ENCODE assay signal across 22 cellular contexts in genomic region chr5:173495225-173495904, GRCh38.
DNase-seq lines count a peak whose midpoint lies in the region; ATAC-seq, FAIRE-seq and TF ChIP-seq lines count a peak whose summit lies in the region.
"Had no signal": no experiment of that assay in that cellular context is flagged by ENCODE, and none has a peak within 500 bp of the region (broad histone marks: within the 10 kb centered on the region; RNA-seq: fewer than 3 reads in every experiment).

No MANE protein-coding gene starts in this region.

- FAIRE-seq in A549 (lab: Jason Lieb, UNC) (no peak), GM12892 (lab: Jason Lieb, UNC) (no peak)
- FAIRE-seq: urothelium cell line had no signal

- H3K9me3 ChIP-seq in A549 = no peaks in the 10 kb centered on the region
- no peaks in the 10 kb centered on the region for H3K9me3 ChIP-seq in adipocyte (ENCODE audit: control insufficient read depth, low read length)

- H3K9ac ChIP-seq in adipocyte (ENCODE audit: low read length) = peak overlapping the region; percentile 76
- H3K9ac ChIP-seq: neural progenitor cell had no signal

- TF ChIP-seq CTCF in A549 (IDR thresholded peaks at IDR 0.05) (no peak), foreskin fibroblast (IDR thresholded peaks at IDR 0.05; ENCODE audit: low read depth, low read length) (no peak), osteocyte (IDR thresholded peaks at IDR 0.05) (peak; percentile 44), GM13976 (IDR thresholded peaks at IDR 0.05; ENCODE audit: borderline replicate concordance, control extremely low read depth, extremely low read depth, insufficient read depth, missing control alignments) (no peak)

- in situ Hi-C loops in GM13976 (cut with MboI; ENCODE audit: low sequenced_read_pairs, unreplicated experiment) = no loop called here

- POLR2A ChIA-PET in A549 (lab: Yijun Ruan, JAX) = no interaction called here

- peaks cover 56% of the 10 kb centered on the region for H3K4me1 Mint-ChIP-seq in osteocyte (ENCODE audit: unreplicated experiment)
- no peaks in the 10 kb centered on the region for H3K4me1 Mint-ChIP-seq in effector memory CD8-positive, alpha-beta T cell (ENCODE audit: low read depth in 2 of 2)
- H3K4me1 Mint-ChIP-seq: memory B cell had no signal

- no peak overlapping the region for H3K4me3 Mint-ChIP-seq in osteocyte (ENCODE audit: unreplicated experiment)
- no peak overlapping the region for H3K4me3 Mint-ChIP-seq in effector memory CD8-positive, alpha-beta T cell
- H3K4me3 Mint-ChIP-seq: activated CD8-positive, alpha-beta T cell treated with anti-CD3 and anti-CD28 coated beads for 36 hours; memory B cell; neural progenitor cell had no signal

- 77% methylated on average over 3 of the region's 3 CpGs for WGBS in A549 (ENCODE audit: missing lambda C conversion rate)

- no peak for TF ChIP-seq EP300 in A549 (IDR thresholded peaks at IDR 0.05)

- no peaks in the 10 kb centered on the region for H3K27me3 Mint-ChIP-seq in osteocyte (ENCODE audit: unreplicated experiment)
- H3K27me3 Mint-ChIP-seq in effector memory CD8-positive, alpha-beta T cell = peaks cover 21 to 32% of the 10 kb centered on the region in 2 donors

- no peaks in the 10 kb centered on the region for H3K36me3 Mint-ChIP-seq in osteocyte (ENCODE audit: unreplicated experiment)
- H3K36me3 Mint-ChIP-seq in effector memory CD8-positive, alpha-beta T cell (ENCODE audit: insufficient read depth) = no peaks in the 10 kb centered on the region
- H3K36me3 Mint-ChIP-seq: memory B cell had no signal

- peak overlapping the region; percentile 78 for H3K27ac Mint-ChIP-seq in osteocyte (ENCODE audit: unreplicated experiment)
- H3K27ac Mint-ChIP-seq in effector memory CD8-positive, alpha-beta T cell = no peak overlapping the region
- H3K27ac Mint-ChIP-seq: activated CD8-positive, alpha-beta T cell treated with anti-CD3 and anti-CD28 coated beads for 36 hours; activated T-helper 2 cell treated with anti-CD3 and anti-CD28 coated beads, Interferon-gamma antibody, Interleukin-2, Interleukin-4, amounts not matched to agents 10 μg/mL and 5 μg/mL and 100 μg/mL, durations not matched to agents 14 hours and 24 hours and 36 hours; memory B cell; neural progenitor cell had no signal

- no peaks in the 10 kb centered on the region for H3K9me3 Mint-ChIP-seq in osteocyte (ENCODE audit: unreplicated experiment)
- peaks cover 0 to 2% of the 10 kb centered on the region in 2 donors for H3K9me3 Mint-ChIP-seq in effector memory CD8-positive, alpha-beta T cell
- H3K9me3 Mint-ChIP-seq: activated CD8-positive, alpha-beta T cell treated with anti-CD3 and anti-CD28 coated beads for 36 hours; activated T-helper 2 cell treated with anti-CD3 and anti-CD28 coated beads, Interferon-gamma antibody, Interleukin-2, Interleukin-4, amounts not matched to agents 10 μg/mL and 5 μg/mL and 100 μg/mL, durations not matched to agents 14 hours and 24 hours and 36 hours had no signal

- no peak for TF ChIP-seq RAD21 in A549 (conservative IDR thresholded peaks at IDR 0.05 in 1 of 2, IDR thresholded peaks at IDR 0.05 in 1 of 2)

- TF ChIP-seq POLR2A in A549 (IDR thresholded peaks at IDR 0.05; ENCODE audit: low read length) (no peak), GM12892 (IDR thresholded peaks at IDR 0.05; ENCODE audit: low read depth, low read length) (no peak)

- no peaks in the 10 kb centered on the region for H3K36me3 ChIP-seq in adipocyte (ENCODE audit: control insufficient read depth, insufficient read depth, low read length, severe bottlenecking)
- H3K36me3 ChIP-seq: neural progenitor cell had no signal

- DNase-seq in A549 (ENCODE audit: low read depth in 1 of 2, low spot score in 1 of 2) = no peak
- DNase-seq in adipocyte (ENCODE audit: low read depth) = peak; percentile 71
- peak; percentile 59 to 88 for DNase-seq in foreskin fibroblast
- DNase-seq in osteocyte (ENCODE audit: extremely low spot score, unreplicated experiment) = no peak
- DNase-seq in NOMO-1 (lab: John Stamatoyannopoulos, UW; ENCODE audit: unreplicated experiment in 2 of 2) = no peak
- no peak for DNase-seq in GM13976 (ENCODE audit: low spot score)
- DNase-seq in GM12892 (ENCODE audit: insufficient read length) = no peak
- no peak for DNase-seq in effector memory CD8-positive, alpha-beta T cell
- DNase-seq: activated CD8-positive, alpha-beta T cell treated with anti-CD3 and anti-CD28 coated beads for 36 hours; EL; GOT3; MV-4-11; NCI-H2081 treated with DMSO at 0.1 percent for 48 hours; stimulated activated CD4-positive, alpha-beta T cell treated with anti-CD3 and anti-CD28 coated beads, Interleukin-12 subunit alpha, Interleukin-12 subunit beta, amount 100 ng/mL, for 4 hours; stimulated activated naive CD4-positive, alpha-beta T cell had no signal

- no peak overlapping the region for H3K27ac ChIP-seq in A549
- H3K27ac ChIP-seq: neural progenitor cell, VCaP had no signal

- no peak overlapping the region for H3K4me2 ChIP-seq in A549
- H3K4me2 ChIP-seq: neural progenitor cell had no signal

- CTCF ChIA-PET in A549 (lab: Yijun Ruan, JAX) = no interaction called here

- no peaks in the 10 kb centered on the region for H3K4me1 ChIP-seq in A549
- H3K4me1 ChIP-seq in adipocyte (ENCODE audit: control insufficient read depth, insufficient read depth, low read length) = peaks cover 55% of the 10 kb centered on the region

- ATAC-seq in A549 = no peak
- no peak for ATAC-seq in effector memory CD8-positive, alpha-beta T cell (replicated peaks)
- ATAC-seq: activated CD8-positive, alpha-beta T cell treated with anti-CD3 and anti-CD28 coated beads for 36 hours; esophagus mucosa; Panc1 had no signal

- no peaks in the 10 kb centered on the region for H3K27me3 ChIP-seq in adipocyte (replicated peaks; ENCODE audit: control insufficient read depth, insufficient read depth, low read length)
- H3K27me3 ChIP-seq: neural progenitor cell had no signal

- H3K4me3 ChIP-seq in A549 (no peak overlapping the region), adipocyte (ENCODE audit: low read length) (no peak overlapping the region), foreskin fibroblast (ENCODE audit: low read depth in 1 of 2, low read length in 2 of 2) (no peak overlapping the region)
- H3K4me3 ChIP-seq: neural progenitor cell had no signal

TF ChIP-seq in A549, 52 proteins besides CTCF, POLR2A, EP300 and RAD21:
- TF ChIP-seq EHMT2 (IDR thresholded peaks at IDR 0.05; ENCODE audit: low read depth) = no peak
- 0 out of 3 replicates have a peak, but pooled peaks have one; percentile 7 for TF ChIP-seq SMC3 (IDR thresholded peaks at IDR 0.05)
TF ChIP-seq in A549: peak in this region for 1.

Comparison
In these comparisons a context has a peak if more than half of its experiments do, and no peak if none do; other contexts are left out.
1. DNase-seq: peak in adipocyte (single experiment) and foreskin fibroblast (2 of 2); none in A549 (0 of 2), osteocyte (single experiment), NOMO-1 (0 of 2), GM13976 (single experiment), GM12892 (single experiment) and effector memory CD8-positive, alpha-beta T cell (0 of 3).